26 cellular contexts compared by ENCODE assay signal in the genomic region with DNA sequence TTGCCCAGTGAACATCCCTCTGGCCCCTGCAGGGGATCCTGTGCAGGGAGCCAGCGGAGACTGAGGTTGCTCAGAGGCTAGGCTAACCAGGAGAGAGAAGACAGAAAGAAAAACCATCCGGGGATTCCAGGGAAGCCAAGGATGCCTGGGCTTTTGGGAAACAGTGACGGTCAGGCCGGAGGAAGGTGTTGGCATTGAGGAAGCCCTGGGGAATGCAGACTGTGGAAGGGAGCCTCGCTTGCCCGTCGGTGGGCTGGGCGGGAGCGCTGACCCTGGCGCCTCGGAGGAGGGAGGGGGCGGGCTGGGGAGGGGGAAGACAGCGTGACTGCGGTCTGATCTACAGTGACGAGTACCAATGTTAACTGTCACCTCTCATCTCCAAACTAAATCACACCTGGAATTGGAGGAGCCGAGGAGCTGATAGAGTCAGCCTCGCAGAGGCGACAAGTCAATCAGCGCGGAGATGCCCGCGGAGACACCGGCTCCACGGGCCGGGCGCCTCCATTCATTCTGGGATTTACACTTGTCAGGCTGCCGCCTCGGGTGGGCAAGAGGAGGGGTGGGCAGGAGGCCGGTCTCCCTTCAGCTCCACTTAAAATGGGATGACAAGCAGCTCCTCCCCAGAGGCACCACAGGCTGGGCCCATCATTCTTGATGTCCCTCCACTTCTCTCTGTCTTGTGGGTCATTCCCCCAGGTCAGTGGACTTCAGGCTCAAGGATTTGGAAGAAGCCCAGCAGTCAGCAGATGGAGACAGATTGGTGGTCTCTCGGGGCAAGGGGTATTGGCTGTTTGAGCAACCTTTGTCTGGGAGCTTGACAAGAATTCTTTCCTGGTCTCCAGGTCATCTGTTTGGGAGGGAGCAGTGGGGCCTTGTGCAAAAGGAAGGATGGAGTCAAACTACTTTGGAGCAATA.
"Had no signal": no experiment of that assay in that cellular context is flagged by ENCODE, and none has a peak within 500 bp of the region (broad histone marks: within the 10 kb centered on the region; RNA-seq: fewer than 3 reads in every experiment).

No MANE protein-coding gene starts in this region.

- H3K4me1 Mint-ChIP-seq: activated CD4-positive, alpha-beta memory T cell treated with anti-CD3 and anti-CD28 coated beads, Interleukin-2, amount 10 ng/mL, durations not matched to agents 7 days and 5 days; activated CD4-positive, alpha-beta T cell treated with anti-CD3 and anti-CD28 coated beads, Interleukin-2, amount 10 ng/mL, durations not matched to agents 7 days and 5 days; immature natural killer cell; memory B cell; natural killer cell had no signal

- H3K36me3 Mint-ChIP-seq: immature natural killer cell; memory B cell; natural killer cell; stimulated activated naive B cell treated with anti-CD40 and anti-IgM and Interleukin-4, amounts not matched to agents 10 μg/mL and 1 μg/mL and 100 μg/mL, for 72 hours had no signal

- DNase-seq: activated CD4-positive, alpha-beta memory T cell treated with anti-CD3 and anti-CD28 coated beads, Interleukin-2, amount 10 ng/mL, durations not matched to agents 7 days and 5 days; activated CD4-positive, alpha-beta T cell treated with anti-CD3 and anti-CD28 coated beads for 1 hour; activated CD4-positive, alpha-beta T cell treated with anti-CD3 and anti-CD28 coated beads, Interleukin-2, amount 10 ng/mL, durations not matched to agents 7 days and 5 days; activated CD8-positive, alpha-beta memory T cell treated with anti-CD3 and anti-CD28 coated beads, Interleukin-2, amount 50 U/mL, for 48 hours; activated gamma-delta T cell; activated naive CD4-positive, alpha-beta T cell treated with anti-CD3 and anti-CD28 coated beads, Interleukin-2, amount 50 U/mL, for 16 hours; activated T-cell treated with anti-CD3 and anti-CD28 coated beads, Interleukin-2, amount 50 U/mL, for 24 hours; amniotic stem cell; brain microvascular endothelial cell; cortex of kidney; effector memory CD8-positive, alpha-beta T cell; foreskin fibroblast; heart right ventricle; immature natural killer cell; natural killer cell; posterior cingulate gyrus; right cardiac atrium; stimulated activated CD4-positive, alpha-beta T cell treated with anti-CD3 and anti-CD28 coated beads, Interleukin-15, amount 100 ng/mL, for 24 hours; stimulated activated CD4-positive, alpha-beta T cell treated with anti-CD3 and anti-CD28 coated beads, Interleukin-2, amount 100 ng/mL, for 24 hours; stimulated activated naive B cell treated with anti-CD40 and anti-IgM and Interleukin-4, amounts not matched to agents 10 μg/mL and 1 μg/mL and 100 μg/mL, for 72 hours; T-helper 9 cell; transverse colon had no signal

- H3K9me3 ChIP-seq: heart right ventricle, transverse colon had no signal

- H3K36me3 ChIP-seq: brain microvascular endothelial cell, heart right ventricle, transverse colon had no signal

- H3K27ac ChIP-seq: brain microvascular endothelial cell, heart right ventricle, transverse colon, VCaP had no signal

- H3K4me1 ChIP-seq: heart right ventricle, transverse colon had no signal

- H3K4me3 ChIP-seq: heart right ventricle, transverse colon had no signal

- H3K9me3 Mint-ChIP-seq: activated CD4-positive, alpha-beta memory T cell treated with anti-CD3 and anti-CD28 coated beads, Interleukin-2, amount 10 ng/mL, durations not matched to agents 7 days and 5 days; activated CD4-positive, alpha-beta T cell treated with anti-CD3 and anti-CD28 coated beads, Interleukin-2, amount 10 ng/mL, durations not matched to agents 7 days and 5 days; activated T-cell treated with anti-CD3 and anti-CD28 coated beads, Interleukin-2, amount 50 U/mL, for 24 hours; immature natural killer cell; natural killer cell; T-helper 1 cell treated with Interleukin-12 subunit alpha and Interleukin-12 subunit beta and Interleukin-4 antibody, amounts not matched to agents 30 μg/mL and 1 μg/mL, for 36 hours had no signal

- H3K4me3 Mint-ChIP-seq: activated CD4-positive, alpha-beta memory T cell treated with anti-CD3 and anti-CD28 coated beads, Interleukin-2, amount 10 ng/mL, durations not matched to agents 7 days and 5 days; activated CD4-positive, alpha-beta T cell treated with anti-CD3 and anti-CD28 coated beads, Interleukin-2, amount 10 ng/mL, durations not matched to agents 7 days and 5 days; activated T-cell treated with anti-CD3 and anti-CD28 coated beads, Interleukin-2, amount 50 U/mL, for 24 hours; effector memory CD8-positive, alpha-beta T cell; memory B cell; natural killer cell; stimulated activated naive B cell treated with anti-CD40 and anti-IgM and Interleukin-4, amounts not matched to agents 10 μg/mL and 1 μg/mL and 100 μg/mL, for 72 hours; T-helper 1 cell treated with Interleukin-12 subunit alpha and Interleukin-12 subunit beta and Interleukin-4 antibody, amounts not matched to agents 30 μg/mL and 1 μg/mL, for 36 hours had no signal

- H3K27ac Mint-ChIP-seq: activated CD4-positive, alpha-beta memory T cell treated with anti-CD3 and anti-CD28 coated beads, Interleukin-2, amount 10 ng/mL, durations not matched to agents 7 days and 5 days; activated CD4-positive, alpha-beta T cell treated with anti-CD3 and anti-CD28 coated beads, Interleukin-2, amount 10 ng/mL, durations not matched to agents 7 days and 5 days; activated T-cell treated with anti-CD3 and anti-CD28 coated beads, Interleukin-2, amount 50 U/mL, for 24 hours; effector memory CD8-positive, alpha-beta T cell; immature natural killer cell; memory B cell; natural killer cell; stimulated activated naive B cell treated with anti-CD40 and anti-IgM and Interleukin-4, amounts not matched to agents 10 μg/mL and 1 μg/mL and 100 μg/mL, for 72 hours; T-helper 1 cell treated with Interleukin-12 subunit alpha and Interleukin-12 subunit beta and Interleukin-4 antibody, amounts not matched to agents 30 μg/mL and 1 μg/mL, for 36 hours had no signal

- ATAC-seq: effector memory CD8-positive, alpha-beta T cell; esophagus mucosa; heart right ventricle; natural killer cell; right cardiac atrium; stimulated activated naive B cell treated with anti-CD40 and anti-IgM and Interleukin-4, amounts not matched to agents 10 μg/mL and 1 μg/mL and 100 μg/mL, for 72 hours had no signal
